Comparison of ENCODE assay signal across 15 cellular contexts in genomic region chr2:172473167-172473566, GRCh38. TPM values are rescaled to one million over a fixed set of nuclear protein-coding genes. Genes with fewer than 3 reads are reported as not detected.
DNase-seq lines count a peak whose midpoint lies in the region; ATAC-seq and TF ChIP-seq lines count a peak whose summit lies in the region.
"Had no signal": no experiment of that assay in that cellular context is flagged by ENCODE, and none has a peak within 500 bp of the region (broad histone marks: within the 10 kb centered on the region; RNA-seq: fewer than 3 reads in every experiment).

No MANE protein-coding gene starts in this region.

- H3K27me3 ChIP-seq in CD8-positive, alpha-beta T cell (ENCODE audit: insufficient read depth, low read length) = no peaks in the 10 kb centered on the region

- no peaks in the 10 kb centered on the region for H3K9me3 Mint-ChIP-seq in CD8-positive, alpha-beta T cell
- H3K9me3 Mint-ChIP-seq in activated naive CD8-positive, alpha-beta T cell treated with anti-CD3 and anti-CD28 coated beads for 36 hours = no peaks in the 10 kb centered on the region
- H3K9me3 Mint-ChIP-seq in naive thymus-derived CD8-positive, alpha-beta T cell = no peaks in the 10 kb centered on the region
- H3K9me3 Mint-ChIP-seq: CD14-positive monocyte had no signal

- H3K4me1 Mint-ChIP-seq in CD8-positive, alpha-beta T cell (ENCODE audit: low read depth) = peaks cover 48% of the 10 kb centered on the region
- peaks cover 43% of the 10 kb centered on the region for H3K4me1 Mint-ChIP-seq in activated naive CD8-positive, alpha-beta T cell treated with anti-CD3 and anti-CD28 coated beads for 36 hours
- H3K4me1 Mint-ChIP-seq in naive thymus-derived CD8-positive, alpha-beta T cell = peaks cover 25 to 62% (median 45%) of the 10 kb centered on the region in 4 donors
- H3K4me1 Mint-ChIP-seq: CD14-positive monocyte had no signal

- peaks cover 31% of the 10 kb centered on the region for H3K36me3 ChIP-seq in CD8-positive, alpha-beta T cell (ENCODE audit: insufficient read depth, low read length)

- POLR2A ChIA-PET in CD8-positive, alpha-beta T cell (lab: Charles Lee) = interaction anchor here (1.2 kb wide), 1 partner anchor 10 kb away, joined by 4 read pairs; no protein-coding TSS in a partner anchor
- POLR2A ChIA-PET in naive thymus-derived CD8-positive, alpha-beta T cell (lab: Charles Lee) = interaction anchor here (0.6 to 1.9 kb wide), 10 partner anchors 10 to 522 kb away, joined by 3 to 6 read pairs (median 4); partner anchors contain the start of gene ITGA6

- intact Hi-C loops in CD8-positive, alpha-beta T cell (cut with DNase I, micrococcal nuclease) = no loop called here

- H3K9me3 ChIP-seq in CD8-positive, alpha-beta T cell (ENCODE audit: low read length) = no peaks in the 10 kb centered on the region

- no peak for TF ChIP-seq CTCF in CD8-positive, alpha-beta T cell (IDR thresholded peaks at IDR 0.05)

- no peak for ATAC-seq in CD8-positive, alpha-beta T cell
- ATAC-seq in naive thymus-derived CD8-positive, alpha-beta T cell = no peak
- ATAC-seq: GM12878 had no signal

- DNase-seq in NCI-H748 (lab: John Stamatoyannopoulos, UW; ENCODE audit: unreplicated experiment) (peak; percentile 51), NCI-H748 treated with DMSO at 0.1 percent for 48 hours (lab: John Stamatoyannopoulos, UW) (no peak), substantia nigra (lab: John Stamatoyannopoulos, UW) (no peak), T-helper 2 cell (no peak), iPS-NIHi7 (ENCODE audit: extremely low spot score) (no peak)
- no peak for DNase-seq in CD8-positive, alpha-beta T cell
- no peak for DNase-seq in activated naive CD8-positive, alpha-beta T cell treated with anti-CD3 and anti-CD28 coated beads for 36 hours
- no peak for DNase-seq in naive thymus-derived CD8-positive, alpha-beta T cell
- DNase-seq: Calu3, DMS 273 treated with DMSO at 0.1 percent for 48 hours, GM23248, H7 had no signal

- CTCF ChIA-PET in CD8-positive, alpha-beta T cell (lab: Charles Lee) = interaction anchor here (0.9 to 4.0 kb wide), 6 partner anchors 11 to 301 kb away, joined by 3 to 35 read pairs (median 6); partner anchors contain the start of gene ITGA6

- H3K27ac Mint-ChIP-seq in CD8-positive, alpha-beta T cell = peak overlapping the region; percentile 14
- peak overlapping the region; percentile 71 for H3K27ac Mint-ChIP-seq in activated naive CD8-positive, alpha-beta T cell treated with anti-CD3 and anti-CD28 coated beads for 36 hours
- H3K27ac Mint-ChIP-seq in naive thymus-derived CD8-positive, alpha-beta T cell = peak overlapping the region in 6 of 10 donors; percentile 72 to 95 (median 76)
- H3K27ac Mint-ChIP-seq: CD14-positive monocyte had no signal

- H3K36me3 Mint-ChIP-seq in CD8-positive, alpha-beta T cell = peaks cover 85% of the 10 kb centered on the region
- peaks cover 11% of the 10 kb centered on the region for H3K36me3 Mint-ChIP-seq in activated naive CD8-positive, alpha-beta T cell treated with anti-CD3 and anti-CD28 coated beads for 36 hours
- H3K36me3 Mint-ChIP-seq in naive thymus-derived CD8-positive, alpha-beta T cell = peaks cover 15 to 91% (median 37%) of the 10 kb centered on the region in 3 donors
- H3K36me3 Mint-ChIP-seq: CD14-positive monocyte had no signal

- no peak overlapping the region for H3K27ac ChIP-seq in CD8-positive, alpha-beta T cell (ENCODE audit: low read depth, low read length)
- H3K27ac ChIP-seq in substantia nigra (ENCODE audit: low read depth, low read length, poor library complexity, severe bottlenecking) = no peak overlapping the region
- H3K27ac ChIP-seq: 22Rv1, GM23248 had no signal

- no peaks in the 10 kb centered on the region for H3K27me3 Mint-ChIP-seq in CD8-positive, alpha-beta T cell (ENCODE audit: low read depth)
- no peaks in the 10 kb centered on the region for H3K27me3 Mint-ChIP-seq in activated naive CD8-positive, alpha-beta T cell treated with anti-CD3 and anti-CD28 coated beads for 36 hours
- H3K27me3 Mint-ChIP-seq in naive thymus-derived CD8-positive, alpha-beta T cell = no peaks in the 10 kb centered on the region

- no peak overlapping the region for H3K4me3 ChIP-seq in CD8-positive, alpha-beta T cell (ENCODE audit: low read depth, low read length)
- H3K4me3 ChIP-seq: GM12878, GM23248 had no signal

- H3K4me3 Mint-ChIP-seq in CD8-positive, alpha-beta T cell = no peak overlapping the region
- no peak overlapping the region for H3K4me3 Mint-ChIP-seq in activated naive CD8-positive, alpha-beta T cell treated with anti-CD3 and anti-CD28 coated beads for 36 hours
- peak overlapping the region in 8 of 10 donors; percentile 3 to 80 (median 64) for H3K4me3 Mint-ChIP-seq in naive thymus-derived CD8-positive, alpha-beta T cell
- H3K4me3 Mint-ChIP-seq: CD14-positive monocyte had no signal

- H3K4me1 ChIP-seq in CD8-positive, alpha-beta T cell (ENCODE audit: insufficient read depth, low read length) = peaks cover 28% of the 10 kb centered on the region

RNA-seq across cellular contexts. Expression of gene ITGA6, which starts 45.8 kb away (rescaled TPM):
- 10 to 100 TPM; 50.5 to 52.1 TPM for total RNA-seq in CD8-positive, alpha-beta T cell
- 10 to 100 TPM in 1 of 2 experiments, 1 to 10 TPM in 1; 9.6 to 10.2 TPM for total RNA-seq in activated naive CD8-positive, alpha-beta T cell treated with anti-CD3 and anti-CD28 coated beads for 36 hours
- total RNA-seq in naive thymus-derived CD8-positive, alpha-beta T cell = 100 to 1,000 TPM; 119 to 127 TPM
- 10 to 100 TPM; 58.4 to 80.0 (median 64.2) TPM for polyA plus RNA-seq in naive thymus-derived CD8-positive, alpha-beta T cell

Comparison
In these comparisons a context has a peak if more than half of its experiments do, and no peak if none do; other contexts are left out.
1. H3K27ac Mint-ChIP-seq: peak in every context shown above with its lines; median percentile 76 in naive thymus-derived CD8-positive, alpha-beta T cell; 71 in activated naive CD8-positive, alpha-beta T cell treated with anti-CD3 and anti-CD28 coated beads for 36 hours; 14 in CD8-positive, alpha-beta T cell.
2. H3K4me3 Mint-ChIP-seq: peak in naive thymus-derived CD8-positive, alpha-beta T cell (8 of 10); none in CD8-positive, alpha-beta T cell (single experiment) and activated naive CD8-positive, alpha-beta T cell treated with anti-CD3 and anti-CD28 coated beads for 36 hours (single experiment).
3. RNA of gene ITGA6, which starts 45.8 kb away (total RNA-seq): 119 to 127 TPM in naive thymus-derived CD8-positive, alpha-beta T cell and 50.5 to 52.1 TPM in CD8-positive, alpha-beta T cell; 9.6 to 10.2 TPM in activated naive CD8-positive, alpha-beta T cell treated with anti-CD3 and anti-CD28 coated beads for 36 hours; every median in the first group is over 4 times any median in the second.